8 cellular contexts compared by ENCODE assay signal in the genomic region with DNA sequence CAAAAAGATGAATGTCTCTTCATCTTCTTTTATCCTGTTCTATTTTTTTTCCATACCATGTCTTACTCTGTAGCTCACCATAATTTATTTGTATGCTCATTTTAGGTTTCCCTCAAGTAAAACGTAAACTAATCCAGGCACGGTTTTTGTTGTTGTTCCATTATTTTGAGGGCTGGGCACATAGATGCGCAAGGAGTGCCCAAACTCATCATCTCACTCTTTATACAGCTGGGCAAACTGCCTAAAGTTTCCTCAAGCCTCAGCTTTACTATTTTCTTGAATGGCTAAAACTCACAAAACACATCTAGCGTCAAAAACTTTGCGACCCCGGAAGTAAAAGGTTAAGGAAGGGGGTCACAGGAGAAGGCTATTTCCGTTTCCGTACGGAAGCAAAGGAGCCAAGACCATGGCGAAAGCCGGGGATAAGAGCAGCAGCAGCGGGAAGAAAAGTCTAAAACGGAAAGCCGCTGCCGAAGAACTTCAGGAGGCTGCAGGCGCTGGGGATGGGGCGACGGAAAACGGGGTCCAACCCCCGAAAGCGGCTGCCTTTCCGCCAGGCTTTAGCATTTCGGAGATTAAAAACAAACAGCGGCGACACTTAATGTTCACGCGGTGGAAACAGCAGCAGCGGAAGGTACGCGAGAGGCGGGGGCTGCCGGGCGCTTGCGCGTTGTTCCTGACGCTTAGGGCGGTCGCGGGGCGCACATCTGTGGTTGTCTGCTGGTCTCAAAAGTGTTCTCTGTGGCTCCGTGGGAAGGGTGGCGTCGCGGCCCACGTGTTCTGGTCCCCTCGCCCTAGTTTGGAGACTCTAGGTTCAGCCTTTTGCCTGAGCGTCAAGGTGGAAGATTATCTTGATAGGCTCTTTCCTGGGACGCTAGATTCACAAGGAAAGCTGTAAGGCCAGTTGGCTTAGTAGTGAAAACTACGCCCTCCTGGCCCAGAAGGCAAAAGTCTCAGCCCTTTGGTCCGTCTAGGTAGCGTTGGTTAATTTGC. TPM values are rescaled to one million over a fixed set of nuclear protein-coding genes. Genes with fewer than 3 reads are reported as not detected.
DNase-seq lines count a peak whose midpoint lies in the region; ATAC-seq and TF ChIP-seq lines count a peak whose summit lies in the region.

A gene with protein sequence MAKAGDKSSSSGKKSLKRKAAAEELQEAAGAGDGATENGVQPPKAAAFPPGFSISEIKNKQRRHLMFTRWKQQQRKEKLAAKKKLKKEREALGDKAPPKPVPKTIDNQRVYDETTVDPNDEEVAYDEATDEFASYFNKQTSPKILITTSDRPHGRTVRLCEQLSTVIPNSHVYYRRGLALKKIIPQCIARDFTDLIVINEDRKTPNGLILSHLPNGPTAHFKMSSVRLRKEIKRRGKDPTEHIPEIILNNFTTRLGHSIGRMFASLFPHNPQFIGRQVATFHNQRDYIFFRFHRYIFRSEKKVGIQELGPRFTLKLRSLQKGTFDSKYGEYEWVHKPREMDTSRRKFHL (plus strand): TSS at position 391 of the 993 bp plus-strand sequence. CDS start 16 bp downstream, at position 407.

- peak within 1 kb of the TSS; percentile 63 for H3K27ac ChIP-seq in OCI-LY7 (ENCODE audit: low read depth, low read length, poor library complexity, severe bottlenecking)
- H3K27ac ChIP-seq in mucosa of rectum (ENCODE audit: low read depth in 2 of 2, low read length in 2 of 2) = peak within 1 kb of the TSS; percentile 88 to 91

- TF ChIP-seq POLR2A in erythroblast (IDR thresholded peaks at IDR 0.05; ENCODE audit: low read length) = peak; percentile 87

- DNase-seq in DMS 273 treated with DMSO at 0.1 percent for 48 hours (lab: John Stamatoyannopoulos, UW) (peak; percentile 74), HuH-7 (ENCODE audit: low spot score) (peak; percentile 51), OCI-LY7 (ENCODE audit: low spot score) (peak; percentile 88), activated T-cell treated with anti-CD3 and anti-CD28 coated beads for 48 hours (ENCODE audit: low read depth) (peak; percentile 68), erythroblast (lab: John Stamatoyannopoulos, UW) (peak; percentile 81 to 85)
- DNase-seq in stimulated activated CD8-positive, alpha-beta memory T cell treated with anti-CD3 and anti-CD28 coated beads, Interleukin-4, amount 100 ng/mL, for 4 hours (ENCODE audit: low read depth in 2 of 2, low spot score in 1 of 2) = peak; percentile 63 to 67

- H4K20me1 ChIP-seq in OCI-LY7 (ENCODE audit: insufficient read depth, low read length) = 0 out of 2 replicates have a peak, but pooled peaks cover 3% of the 10 kb centered on the region

- CTCF ChIA-PET in OCI-LY7 (lab: Charles Lee; ENCODE audit: unreplicated experiment) = interaction anchor here (1.4 kb wide), 1 partner anchor 94 kb away, joined by 3 read pairs; no protein-coding TSS in a partner anchor

- H3K9me3 ChIP-seq in OCI-LY7 (ENCODE audit: low read length) (peaks cover 8% of the 10 kb centered on the region), mucosa of rectum (ENCODE audit: control insufficient read depth in 2 of 2, low read length in 2 of 2) (no peaks in the 10 kb centered on the region)

- peak within 1 kb of the TSS; percentile 88 for H3K4me2 ChIP-seq in OCI-LY7 (ENCODE audit: low read length)

- H3K27me3 ChIP-seq in mucosa of rectum (ENCODE audit: control insufficient read depth in 2 of 2, insufficient read depth in 2 of 2, low read length in 2 of 2) = peaks cover 11% of the 10 kb centered on the region in 2 donors

- no peaks in the 10 kb centered on the region for H3K9me2 ChIP-seq in OCI-LY7 (ENCODE audit: insufficient read depth, low read length)

- H3K9ac ChIP-seq in mucosa of rectum (ENCODE audit: low read depth in 1 of 2, low read length in 2 of 2) = peak within 1 kb of the TSS; percentile 84 to 90

- intact Hi-C loops in OCI-LY7 (cut with micrococcal nuclease; ENCODE audit: unreplicated experiment) = loop anchor here (2.0 kb wide), 2 partner anchors 28 to 96 kb away; a partner anchor contains a TSS

- peak within 1 kb of the TSS; percentile 100 for H2AFZ ChIP-seq in OCI-LY7 (ENCODE audit: low read length)

- TF ChIP-seq CTCF in OCI-LY7 (conservative IDR thresholded peaks at IDR 0.05; ENCODE audit: low read length) = peak; percentile 23; the same call in 1 of the 2 replicates

- H3K36me3 ChIP-seq in OCI-LY7 (ENCODE audit: insufficient read depth, low read length) (peaks cover 31% of the 10 kb centered on the region), mucosa of rectum (ENCODE audit: control insufficient read depth in 2 of 2, insufficient read depth in 2 of 2, low read length in 2 of 2) (peaks cover 9 to 15% of the 10 kb centered on the region in 2 donors)

- BruUV-seq in OCI-LY7 (replicated peaks; lab: Mats Ljungman, UMichigan) = TSS peak; percentile 98

- POLR2A ChIA-PET in OCI-LY7 (lab: Charles Lee) = interaction anchor here (0.5 to 3.9 kb wide), 23 partner anchors 8 to 710 kb away, joined by 3 to 43 read pairs (median 4); a partner anchor contains a TSS

- H3K79me2 ChIP-seq in OCI-LY7 (ENCODE audit: insufficient read depth, low read depth, low read length) = peaks cover 37% of the 10 kb centered on the region

- H3K4me1 ChIP-seq in OCI-LY7 (ENCODE audit: insufficient read depth, low read length, poor library complexity, severe bottlenecking) = peaks cover 21% of the 10 kb centered on the region
- peaks cover 7 to 11% of the 10 kb centered on the region in 2 donors for H3K4me1 ChIP-seq in mucosa of rectum (ENCODE audit: control insufficient read depth in 2 of 2, insufficient read depth in 2 of 2, low read length in 2 of 2)

- H3K4me3 ChIP-seq in OCI-LY7 (ENCODE audit: low read depth, low read length, poor library complexity, severe bottlenecking) (peak within 1 kb of the TSS; percentile 77), mucosa of rectum (ENCODE audit: low read length in 2 of 2) (peak within 1 kb of the TSS; percentile 94 to 98)

- peak; percentile 98 for ATAC-seq in GM21515 (IDR thresholded peaks at IDR 0.05; ENCODE audit: unreplicated experiment)

RNA-seq across cellular contexts. Expression of the gene that starts here (rescaled TPM):
- 56.3 and 57.9 TPM in 2 replicates for total RNA-seq in OCI-LY7 (2014; rRNA removed; shearing (Covaris generic))
- 47.1 and 49.7 TPM in 2 replicates for total RNA-seq in OCI-LY7 (2022)

Comparison
In these comparisons a context has a peak if more than half of its experiments do, and no peak if none do; other contexts are left out.
1. Peak in every context shown above with its lines: DNase-seq, ATAC-seq, H3K4me3 ChIP-seq and H3K27ac ChIP-seq.